ENCODE assay signal across 1 cellular context in genomic region chr6:26058477-26059033, GRCh38.
TF ChIP-seq lines count a peak whose summit lies in the region.

No MANE protein-coding gene starts in this region.

TF ChIP-seq in HepG2, 621 proteins besides CTCF, POLR2A, EP300 and RAD21:
- TF ChIP-seq ZNF121 (CRISPR knock-in tag; IDR thresholded peaks at IDR 0.05) (peak; percentile 50; the same call in 1 of the 2 replicates), ZNF703 (CRISPR knock-in tag; IDR thresholded peaks at IDR 0.05; ENCODE audit: borderline replicate concordance) (0 out of 2 replicates have a peak, but pooled peaks have one; percentile 29)
